ENCODE assay signal across 1 cellular context in the genomic region with DNA sequence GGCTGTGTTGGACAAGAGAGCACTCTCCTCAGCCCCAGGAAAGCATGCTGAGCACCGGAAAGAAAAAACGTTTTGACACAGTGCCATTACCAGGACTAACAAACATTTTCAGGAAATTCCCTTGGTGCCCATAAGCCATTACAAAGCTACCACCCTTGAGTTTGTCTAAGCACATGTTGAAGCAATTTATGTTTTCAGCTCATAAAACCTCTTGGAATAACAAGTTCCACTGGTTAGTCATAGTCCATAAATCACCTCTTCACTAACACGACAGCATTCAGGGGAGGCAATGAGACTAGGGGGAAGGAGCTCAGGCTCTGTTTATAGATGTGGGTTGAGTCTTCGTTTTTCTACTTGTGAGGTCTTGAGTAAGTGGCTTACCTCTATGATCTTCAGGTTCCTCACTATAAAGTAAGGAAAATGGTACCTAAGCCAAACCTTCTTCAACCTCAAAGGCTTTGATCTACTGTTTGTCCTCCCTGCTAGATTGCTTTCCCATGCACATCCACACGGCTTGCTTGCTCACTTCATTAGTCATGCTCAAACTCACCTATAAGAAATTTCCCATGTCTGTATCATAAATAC.
TF ChIP-seq lines count a peak whose summit lies in the region.

No MANE protein-coding gene starts in this region.

TF ChIP-seq in K562, 482 proteins besides CTCF, POLR2A, EP300 and RAD21 (continued from another document):
- TF ChIP-seq, protein P1, sequence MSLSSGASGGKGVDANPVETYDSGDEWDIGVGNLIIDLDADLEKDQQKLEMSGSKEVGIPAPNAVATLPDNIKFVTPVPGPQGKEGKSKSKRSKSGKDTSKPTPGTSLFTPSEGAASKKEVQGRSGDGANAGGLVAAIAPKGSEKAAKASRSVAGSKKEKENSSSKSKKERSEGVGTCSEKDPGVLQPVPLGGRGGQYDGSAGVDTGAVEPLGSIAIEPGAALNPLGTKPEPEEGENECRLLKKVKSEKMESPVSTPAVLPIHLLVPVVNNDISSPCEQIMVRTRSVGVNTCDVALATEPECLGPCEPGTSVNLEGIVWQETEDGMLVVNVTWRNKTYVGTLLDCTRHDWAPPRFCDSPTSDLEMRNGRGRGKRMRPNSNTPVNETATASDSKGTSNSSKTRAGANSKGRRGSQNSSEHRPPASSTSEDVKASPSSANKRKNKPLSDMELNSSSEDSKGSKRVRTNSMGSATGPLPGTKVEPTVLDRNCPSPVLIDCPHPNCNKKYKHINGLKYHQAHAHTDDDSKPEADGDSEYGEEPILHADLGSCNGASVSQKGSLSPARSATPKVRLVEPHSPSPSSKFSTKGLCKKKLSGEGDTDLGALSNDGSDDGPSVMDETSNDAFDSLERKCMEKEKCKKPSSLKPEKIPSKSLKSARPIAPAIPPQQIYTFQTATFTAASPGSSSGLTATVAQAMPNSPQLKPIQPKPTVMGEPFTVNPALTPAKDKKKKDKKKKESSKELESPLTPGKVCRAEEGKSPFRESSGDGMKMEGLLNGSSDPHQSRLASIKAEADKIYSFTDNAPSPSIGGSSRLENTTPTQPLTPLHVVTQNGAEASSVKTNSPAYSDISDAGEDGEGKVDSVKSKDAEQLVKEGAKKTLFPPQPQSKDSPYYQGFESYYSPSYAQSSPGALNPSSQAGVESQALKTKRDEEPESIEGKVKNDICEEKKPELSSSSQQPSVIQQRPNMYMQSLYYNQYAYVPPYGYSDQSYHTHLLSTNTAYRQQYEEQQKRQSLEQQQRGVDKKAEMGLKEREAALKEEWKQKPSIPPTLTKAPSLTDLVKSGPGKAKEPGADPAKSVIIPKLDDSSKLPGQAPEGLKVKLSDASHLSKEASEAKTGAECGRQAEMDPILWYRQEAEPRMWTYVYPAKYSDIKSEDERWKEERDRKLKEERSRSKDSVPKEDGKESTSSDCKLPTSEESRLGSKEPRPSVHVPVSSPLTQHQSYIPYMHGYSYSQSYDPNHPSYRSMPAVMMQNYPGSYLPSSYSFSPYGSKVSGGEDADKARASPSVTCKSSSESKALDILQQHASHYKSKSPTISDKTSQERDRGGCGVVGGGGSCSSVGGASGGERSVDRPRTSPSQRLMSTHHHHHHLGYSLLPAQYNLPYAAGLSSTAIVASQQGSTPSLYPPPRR (CRISPR knock-in tag; IDR thresholded peaks at IDR 0.05; ENCODE audit: borderline replicate concordance), result no peak
